Comparison of ENCODE assay signal across 13 cellular contexts in the genomic region with DNA sequence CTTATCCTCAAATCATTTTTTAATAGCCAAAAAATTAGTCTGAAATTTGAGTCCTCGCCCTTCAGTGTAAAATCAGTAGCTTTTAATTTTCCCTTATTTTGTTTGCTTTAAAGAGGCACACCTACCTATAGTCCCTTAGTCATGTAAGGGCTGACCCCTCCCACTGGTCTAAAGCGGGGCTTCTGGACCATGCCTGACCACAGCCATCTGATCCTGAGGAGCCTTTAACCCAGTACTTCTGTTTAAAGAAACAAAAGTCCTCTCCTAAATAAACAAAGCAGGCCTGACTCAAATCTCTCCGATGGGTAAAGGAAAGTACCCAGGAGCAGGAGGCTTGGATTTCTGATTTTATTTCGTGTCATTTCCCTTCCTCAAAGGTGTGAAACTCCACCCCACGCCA.
DNase-seq lines count a peak whose midpoint lies in the region; ATAC-seq and TF ChIP-seq lines count a peak whose summit lies in the region.
"Had no signal": no experiment of that assay in that cellular context is flagged by ENCODE, and none has a peak within 500 bp of the region (broad histone marks: within the 10 kb centered on the region; RNA-seq: fewer than 3 reads in every experiment).

No MANE protein-coding gene starts in this region.

- H3K4me2 ChIP-seq in PC-3 (ENCODE audit: low read length), result no peak overlapping the region
- no peak overlapping the region for H3K4me2 ChIP-seq in osteoblast (ENCODE audit: insufficient read depth, low read length)

- H4K20me1 ChIP-seq in PC-3 (ENCODE audit: low read length), result no peaks in the 10 kb centered on the region
- H4K20me1 ChIP-seq in osteoblast (ENCODE audit: insufficient read depth, low read length), result no peaks in the 10 kb centered on the region

- H3K36me3 Mint-ChIP-seq in endodermal cell (ENCODE audit: low read depth), result no peaks in the 10 kb centered on the region
- H3K36me3 Mint-ChIP-seq: CD4-positive, alpha-beta memory T cell had no signal

- no peak overlapping the region for H3K27ac Mint-ChIP-seq in endodermal cell
- H3K27ac Mint-ChIP-seq: CD4-positive, alpha-beta memory T cell had no signal

- H3K27me3 ChIP-seq in PC-3 (ENCODE audit: low read length) (no peaks in the 10 kb centered on the region), endodermal cell (ENCODE audit: control insufficient read depth, insufficient read depth, low read length, poor library complexity, severe bottlenecking) (no peaks in the 10 kb centered on the region), osteoblast (ENCODE audit: insufficient read depth, low read length) (peaks cover 13% of the 10 kb centered on the region)

- H3K36me3 ChIP-seq in PC-3 (ENCODE audit: low read depth, low read length) (no peaks in the 10 kb centered on the region), endodermal cell (ENCODE audit: control insufficient read depth, insufficient read depth, low read length) (no peaks in the 10 kb centered on the region), osteoblast (ENCODE audit: insufficient read depth, low read length) (no peaks in the 10 kb centered on the region)
- H3K36me3 ChIP-seq: BE2C, HAP-1 had no signal

- H3K79me2 ChIP-seq in PC-3 (ENCODE audit: low read length) (no peaks in the 10 kb centered on the region), osteoblast (ENCODE audit: insufficient read depth, low read length) (no peaks in the 10 kb centered on the region)

- no peak overlapping the region for H3K4me3 Mint-ChIP-seq in endodermal cell
- H3K4me3 Mint-ChIP-seq: CD4-positive, alpha-beta memory T cell had no signal

- CTCF ChIA-PET in PC-3 (lab: Charles Lee), result interaction anchor here (1.1 kb wide), 1 partner anchor 16 kb away, joined by 3 read pairs; no protein-coding TSS in a partner anchor

- no TSS peak for BruUV-seq in PC-3 (replicated peaks; lab: Mats Ljungman, UMichigan)

- POLR2A ChIA-PET in PC-3 (lab: Charles Lee; ENCODE audit: unreplicated experiment), result no interaction called here

- H3K9ac ChIP-seq in PC-3 (ENCODE audit: low read length) (no peak overlapping the region), endodermal cell (ENCODE audit: extremely low read depth, low read length, poor library complexity, severe bottlenecking) (no peak overlapping the region)

- peaks cover 33% of the 10 kb centered on the region for H3K4me1 Mint-ChIP-seq in endodermal cell
- H3K4me1 Mint-ChIP-seq: CD4-positive, alpha-beta memory T cell had no signal

- WGBS in endodermal cell (ENCODE audit: insufficient coverage in 1 of 2, insufficient read length in 1 of 2), 2 experiments, result 87 to 100% methylated on average over 3 to 4 of the region's 5 CpGs

- H3K4me3 ChIP-seq in PC-3 (ENCODE audit: low read length), result no peak overlapping the region
- H3K4me3 ChIP-seq in endodermal cell (ENCODE audit: low read length), result no peak overlapping the region
- no peak overlapping the region for H3K4me3 ChIP-seq in osteoblast (ENCODE audit: insufficient read depth, low read length)
- H3K4me3 ChIP-seq: HAP-1 had no signal

- no peaks in the 10 kb centered on the region for H3K9me2 ChIP-seq in PC-3 (replicated peaks; ENCODE audit: low read length)

- H3K4me1 ChIP-seq in PC-3 (ENCODE audit: insufficient read depth, low read length) (no peaks in the 10 kb centered on the region), endodermal cell (ENCODE audit: control insufficient read depth, insufficient read depth, low read length) (peaks cover 1% of the 10 kb centered on the region), osteoblast (ENCODE audit: insufficient read depth, low read length) (no peaks in the 10 kb centered on the region)
- H3K4me1 ChIP-seq: BE2C, HAP-1 had no signal

- peaks cover 2% of the 10 kb centered on the region for H3K9me3 Mint-ChIP-seq in endodermal cell

- no peaks in the 10 kb centered on the region for H3K9me3 ChIP-seq in PC-3 (ENCODE audit: low read length)
- peaks cover 11% of the 10 kb centered on the region for H3K9me3 ChIP-seq in endodermal cell (ENCODE audit: control insufficient read depth, low read length)
- no peaks in the 10 kb centered on the region for H3K9me3 ChIP-seq in osteoblast (ENCODE audit: low read depth, low read length)
- H3K9me3 ChIP-seq: BE2C, HAP-1 had no signal

- TF ChIP-seq CTCF in PC-3 (conservative IDR thresholded peaks at IDR 0.05; ENCODE audit: low read depth, low read length) (no peak), endodermal cell (conservative IDR thresholded peaks at IDR 0.05) (no peak), osteoblast (IDR thresholded peaks at IDR 0.05; ENCODE audit: extremely low read depth, low read depth, low read length) (no peak)

- H2AFZ ChIP-seq in PC-3 (ENCODE audit: low read length) (no peak overlapping the region), osteoblast (ENCODE audit: low read length) (no peak overlapping the region)

- H3F3A ChIP-seq in PC-3 (ENCODE audit: low read length, unreplicated experiment), result no peaks in the 10 kb centered on the region

- H3K27me3 Mint-ChIP-seq in endodermal cell (ENCODE audit: insufficient read depth), result no peaks in the 10 kb centered on the region

- H3K27ac ChIP-seq in PC-3 (ENCODE audit: low read length) (no peak overlapping the region), endodermal cell (ENCODE audit: low read depth, low read length) (no peak overlapping the region), osteoblast (ENCODE audit: low read depth, low read length) (no peak overlapping the region)
- H3K27ac ChIP-seq: C4-2B had no signal

- intact Hi-C loops in PC-3 (cut with micrococcal nuclease), result no loop called here

- DNase-seq in Daoy (ENCODE audit: low read depth) (peak; percentile 74), PC-3 (no peak), endodermal cell (peak; percentile 43), osteoblast (ENCODE audit: insufficient read length, low spot score, missing footprints) (peak; percentile 80), NCI-H446 (lab: John Stamatoyannopoulos, UW) (no peak), superior temporal gyrus (ENCODE audit: extremely low spot score) (no peak)
- DNase-seq: CD4-positive, alpha-beta memory T cell; GOT3 had no signal

- ATAC-seq in PC-3 (peak; percentile 59; the same call in 1 of the 2 replicates), GM19351 (IDR thresholded peaks at IDR 0.05; ENCODE audit: unreplicated experiment) (no peak), GM21619 (IDR thresholded peaks at IDR 0.05; ENCODE audit: unreplicated experiment) (no peak)

Comparison
In these comparisons a context has a peak if more than half of its experiments do, and no peak if none do; other contexts are left out.
1. DNase-seq: peak in Daoy (single experiment), endodermal cell (single experiment) and osteoblast (single experiment); none in PC-3 (single experiment), NCI-H446 (0 of 2) and superior temporal gyrus (single experiment).